12 cellular contexts compared by ENCODE assay signal in genomic region chr10:91552706-91553105, GRCh38.
DNase-seq lines count a peak whose midpoint lies in the region; ATAC-seq and TF ChIP-seq lines count a peak whose summit lies in the region.
"Had no signal": no experiment of that assay in that cellular context is flagged by ENCODE, and none has a peak within 500 bp of the region (broad histone marks: within the 10 kb centered on the region; RNA-seq: fewer than 3 reads in every experiment).

No MANE protein-coding gene starts in this region.

- intact Hi-C loops in upper lobe of right lung (cut with DNase I) = loop anchor here (10.0 kb wide), 1 partner anchor 82 kb away; the partner anchor contains the start of gene PPP1R3C

- in situ Hi-C loops in astrocyte of the cerebellum (cut with HindIII; ENCODE audit: low sequenced_read_pairs) = no loop called here

- H3K9me3 ChIP-seq in upper lobe of right lung = no peaks in the 10 kb centered on the region
- H3K9me3 ChIP-seq: suprapubic skin had no signal

- H3K4me3 ChIP-seq in astrocyte of the cerebellum (ENCODE audit: low read depth, low read length) (no peak overlapping the region), upper lobe of right lung (no peak overlapping the region)
- H3K4me3 ChIP-seq: suprapubic skin had no signal

- H3K36me3 ChIP-seq in upper lobe of right lung = no peaks in the 10 kb centered on the region
- H3K36me3 ChIP-seq: suprapubic skin had no signal

- DNase-seq in NCI-H345 (lab: John Stamatoyannopoulos, UW) (peak; percentile 2), NCI-H345 treated with DMSO at 0.1 percent for 48 hours (lab: John Stamatoyannopoulos, UW; ENCODE audit: unreplicated experiment) (no peak), astrocyte of the cerebellum (ENCODE audit: low read depth) (no peak), iris pigment epithelial cell (ENCODE audit: low read depth) (peak; percentile 27), upper lobe of right lung (no peak), NCI-H2227 treated with DMSO at 0.1 percent for 48 hours (lab: John Stamatoyannopoulos, UW) (no peak), cerebellar cortex (ENCODE audit: low spot score) (no peak)
- DNase-seq: activated CD4-positive, alpha-beta T cell treated with anti-CD3 and anti-CD28 coated beads, Interleukin-2, amount 10 ng/mL, durations not matched to agents 24 days and 14 days; effector CD8-positive, alpha-beta T cell; occipital lobe had no signal

- H3K27me3 ChIP-seq in upper lobe of right lung = no peaks in the 10 kb centered on the region
- H3K27me3 ChIP-seq: suprapubic skin had no signal

- peak; percentile 44 for ATAC-seq in upper lobe of right lung
- ATAC-seq in GM18858 (IDR thresholded peaks at IDR 0.05; ENCODE audit: unreplicated experiment) = no peak

- no peaks in the 10 kb centered on the region for H3K4me1 ChIP-seq in upper lobe of right lung

- no peak overlapping the region for H3K27ac ChIP-seq in upper lobe of right lung
- H3K27ac ChIP-seq: suprapubic skin had no signal

- TF ChIP-seq CTCF in astrocyte of the cerebellum (IDR thresholded peaks at IDR 0.05; ENCODE audit: low read depth, low read length, missing control alignments) = peak; percentile 46
- peak; percentile 37 for TF ChIP-seq CTCF in upper lobe of right lung (IDR thresholded peaks at IDR 0.05)

Comparison
In these comparisons a context has a peak if more than half of its experiments do, and no peak if none do; other contexts are left out.
1. DNase-seq: peak in NCI-H345 (single experiment) and iris pigment epithelial cell (single experiment); none in NCI-H345 treated with DMSO at 0.1 percent for 48 hours (single experiment), astrocyte of the cerebellum (single experiment), upper lobe of right lung (single experiment), NCI-H2227 treated with DMSO at 0.1 percent for 48 hours (single experiment) and cerebellar cortex (single experiment).